Comparison of ENCODE assay signal across 13 cellular contexts in the genomic region with DNA sequence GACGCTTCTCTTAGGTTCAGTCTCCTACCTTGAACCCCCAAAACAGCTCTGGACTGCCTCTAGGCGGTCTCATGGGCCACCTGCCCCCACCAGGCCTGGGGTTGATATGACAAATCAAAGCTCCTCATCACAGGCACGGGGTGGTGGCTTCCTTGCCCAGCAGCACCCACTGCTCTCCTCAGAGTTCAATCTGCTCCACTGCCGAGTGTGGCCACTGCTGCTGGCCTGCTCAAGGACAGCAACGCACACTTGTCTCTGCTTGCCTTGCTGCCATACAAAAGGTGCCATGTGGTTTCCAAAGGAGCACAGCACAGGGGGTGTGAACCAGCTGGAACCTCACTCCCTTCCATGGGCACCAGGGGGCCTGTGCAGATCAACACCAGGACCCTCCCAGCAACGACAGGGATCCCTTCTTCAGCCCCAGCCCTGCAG. TPM values are rescaled to one million over a fixed set of nuclear protein-coding genes. Genes with fewer than 3 reads are reported as not detected.
DNase-seq lines count a peak whose midpoint lies in the region; ATAC-seq, FAIRE-seq and TF ChIP-seq lines count a peak whose summit lies in the region.
"Had no signal": no experiment of that assay in that cellular context is flagged by ENCODE, and none has a peak within 500 bp of the region (broad histone marks: within the 10 kb centered on the region; RNA-seq: fewer than 3 reads in every experiment).

No MANE protein-coding gene starts in this region.

- TF ChIP-seq RAD21 in HCT116 (IDR thresholded peaks at IDR 0.05; ENCODE audit: low read depth) = no peak

- peaks cover 0 to 4% (median 0%) of the 10 kb centered on the region in 3 donors for H3K36me3 Mint-ChIP-seq in naive thymus-derived CD8-positive, alpha-beta T cell

- no peak overlapping the region for H3K9ac ChIP-seq in HCT116 (ENCODE audit: low read length)

- DNase-seq in AG04449 (ENCODE audit: low read depth, low spot score) = no peak
- no peak for DNase-seq in HCT116 (ENCODE audit: low read depth, low spot score)
- peak; percentile 46 for DNase-seq in bronchial epithelial cell (ENCODE audit: low read depth)
- DNase-seq in naive thymus-derived CD8-positive, alpha-beta T cell = no peak
- no peak for DNase-seq in NCI-H1417 (lab: John Stamatoyannopoulos, UW)
- DNase-seq in posterior vena cava (ENCODE audit: low spot score) = no peak
- DNase-seq in left lobe of liver (ENCODE audit: low spot score) = no peak
- no peak for DNase-seq in mesenteric fat pad (ENCODE audit: low spot score)
- DNase-seq: DMS79 had no signal

- RAD21 ChIA-PET in HCT116 (lab: Charles Lee; ENCODE audit: low non-redundant PET in 1 of 2, low total read pairs in 2 of 2, uncharacterized antibody in 2 of 2, unreplicated experiment in 2 of 2) = no interaction called here

- peaks cover 7% of the 10 kb centered on the region; the same call in 1 of the 2 replicates for H3K27me3 ChIP-seq in HCT116 (ENCODE audit: insufficient read depth, low read length)
- H3K27me3 ChIP-seq in bronchial epithelial cell (ENCODE audit: control insufficient read depth, insufficient read depth, low read length) = no peaks in the 10 kb centered on the region

- BruUV-seq in HCT116 (replicated peaks; lab: Mats Ljungman, UMichigan) = no TSS peak

- CTCF ChIA-PET in AG04449 (lab: Yijun Ruan, JAX) = interaction anchor here (0.9 to 14.3 kb wide), 11 partner anchors 9 to 53 kb away, joined by 3 to 117 read pairs (median 5); a partner anchor contains a TSS
- CTCF ChIA-PET in HCT116 (lab: Charles Lee) = interaction anchor here (0.8 to 2.0 kb wide), 7 partner anchors 8 to 53 kb away, joined by 3 to 7 read pairs (median 5); no protein-coding TSS in a partner anchor

- H4K20me1 ChIP-seq in HCT116 (ENCODE audit: insufficient read depth) = no peaks in the 10 kb centered on the region

- no peak overlapping the region for H3K4me3 ChIP-seq in AG04449 (ENCODE audit: low read depth, low read length)
- no peak overlapping the region for H3K4me3 ChIP-seq in HCT116 (replicated peaks in 1 of 2; ENCODE audit: low read depth in 1 of 2, low read length in 2 of 2)
- H3K4me3 ChIP-seq in bronchial epithelial cell (ENCODE audit: low read depth, low read length) = no peak overlapping the region

- ATAC-seq in HCT116 (peak; percentile 65), left lobe of liver (no peak)
- peak; percentile 34 to 37 for ATAC-seq in naive thymus-derived CD8-positive, alpha-beta T cell

- H3K9me3 Mint-ChIP-seq in naive thymus-derived CD8-positive, alpha-beta T cell = no peaks in the 10 kb centered on the region
- H3K9me3 Mint-ChIP-seq: activated T-helper 2 cell treated with anti-CD3 and anti-CD28 coated beads, Interferon-gamma antibody, Interleukin-2, Interleukin-4, amounts not matched to agents 10 μg/mL and 5 μg/mL and 100 μg/mL, durations not matched to agents 14 hours and 24 hours and 36 hours had no signal

- no peak for TF ChIP-seq POLR2A in HCT116 (IDR thresholded peaks at IDR 0.05; ENCODE audit: borderline replicate concordance, extremely low read depth, insufficient read depth, insufficient read length)

- H3K4me3 Mint-ChIP-seq in naive thymus-derived CD8-positive, alpha-beta T cell = no peak overlapping the region

- H3K4me1 ChIP-seq in HCT116 (ENCODE audit: control insufficient read depth in 1 of 2, insufficient read depth in 2 of 2, low read length in 2 of 2) = peaks cover 0 to 2% of the 10 kb centered on the region in 2 experiments; a peak in 2 of 4 replicates

- no peaks in the 10 kb centered on the region for H3K9me2 ChIP-seq in HCT116 (ENCODE audit: insufficient read depth)

- H3K79me2 ChIP-seq in HCT116 (ENCODE audit: insufficient read depth, low read length) = no peaks in the 10 kb centered on the region

- H3K9me3 ChIP-seq in HCT116 (ENCODE audit: control insufficient read depth in 1 of 2, insufficient read depth in 1 of 2, low read depth in 1 of 2, low read length in 2 of 2) = no peaks in the 10 kb centered on the region
- H3K9me3 ChIP-seq: neutrophil had no signal

- no peak for FAIRE-seq in bronchial epithelial cell (lab: Jason Lieb, UNC)

- H3K36me3 ChIP-seq in HCT116 (ENCODE audit: control insufficient read depth in 1 of 2, insufficient read depth in 2 of 2, low read length in 2 of 2) = no peaks in the 10 kb centered on the region
- H3K36me3 ChIP-seq in bronchial epithelial cell (ENCODE audit: control insufficient read depth, insufficient read depth, low read length) = no peaks in the 10 kb centered on the region
- H3K36me3 ChIP-seq: neutrophil had no signal

- H3K27ac ChIP-seq in HCT116 (ENCODE audit: low read depth, low read length) = no peak overlapping the region
- H3K27ac ChIP-seq: epithelial cell of prostate, neutrophil had no signal

- TF ChIP-seq CTCF in AG04449 (IDR thresholded peaks at IDR 0.05; ENCODE audit: insufficient read depth, low read length, missing control alignments) (peak; percentile 31), HCT116 (IDR thresholded peaks at IDR 0.05 in 2 of 3, conservative IDR thresholded peaks at IDR 0.05 in 1 of 3; ENCODE audit: borderline replicate concordance in 1 of 3, insufficient read depth in 1 of 3, low read depth in 2 of 3, low read length in 2 of 3) (no peak), bronchial epithelial cell (IDR thresholded peaks at IDR 0.05; ENCODE audit: insufficient read depth, low read length, severe bottlenecking) (peak; percentile 41)

- H3K4me1 Mint-ChIP-seq in naive thymus-derived CD8-positive, alpha-beta T cell = peaks cover 10 to 14% (median 12%) of the 10 kb centered on the region in 4 donors

- H3K27me3 Mint-ChIP-seq in naive thymus-derived CD8-positive, alpha-beta T cell = peaks cover 7 to 14% (median 9%) of the 10 kb centered on the region in 5 donors

- intact Hi-C loops in HCT116 (cut with micrococcal nuclease) = loop anchor here (1.0 kb wide), 1 partner anchor 32 kb away; no protein-coding TSS in a partner anchor
- intact Hi-C loops in posterior vena cava (cut with DNase I) = loop anchor here (5.0 to 10.0 kb wide), 2 partner anchors 34 to 52 kb away; no protein-coding TSS in a partner anchor

- H2AFZ ChIP-seq in HCT116 (ENCODE audit: low read depth, low read length, poor library complexity, severe bottlenecking) = no peak overlapping the region

- peak overlapping the region in 3 of 10 donors; percentile 22 to 86 (median 22) for H3K27ac Mint-ChIP-seq in naive thymus-derived CD8-positive, alpha-beta T cell
- H3K27ac Mint-ChIP-seq: activated T-helper 2 cell treated with anti-CD3 and anti-CD28 coated beads, Interferon-gamma antibody, Interleukin-2, Interleukin-4, amounts not matched to agents 10 μg/mL and 5 μg/mL and 100 μg/mL, durations not matched to agents 14 hours and 24 hours and 36 hours had no signal

- no peak overlapping the region for H3K4me2 ChIP-seq in HCT116 (ENCODE audit: low read length)

- POLR2A ChIA-PET in AG04449 (lab: Yijun Ruan, JAX) = interaction anchor here (0.8 kb wide), 1 partner anchor 263 kb away, joined by 3 read pairs; no protein-coding TSS in a partner anchor
- POLR2A ChIA-PET in HCT116 (lab: Charles Lee) = interaction anchor here (1.7 kb wide), 1 partner anchor 9 kb away, joined by 3 read pairs; no protein-coding TSS in a partner anchor
- POLR2A ChIA-PET in naive thymus-derived CD8-positive, alpha-beta T cell (lab: Charles Lee) = interaction anchor here (0.9 kb wide), 1 partner anchor 8 kb away, joined by 3 read pairs; no protein-coding TSS in a partner anchor

TF ChIP-seq in HCT116, 20 proteins besides CTCF, POLR2A, EP300 and RAD21 (continues in another document):
- TF ChIP-seq SRF (IDR thresholded peaks at IDR 0.05; ENCODE audit: low read depth) (no peak), FOSL1 (IDR thresholded peaks at IDR 0.05; ENCODE audit: low read depth) (no peak), EGR1 (IDR thresholded peaks at IDR 0.05; ENCODE audit: low read depth) (no peak), CEBPB (IDR thresholded peaks at IDR 0.05; ENCODE audit: low read depth) (no peak), ZNF274 (IDR thresholded peaks at IDR 0.05; ENCODE audit: low read depth, low read length) (no peak), CBX3 (IDR thresholded peaks at IDR 0.05; ENCODE audit: low read depth) (no peak), ZFX (IDR thresholded peaks at IDR 0.05) (no peak)
- TF ChIP-seq, protein P1, sequence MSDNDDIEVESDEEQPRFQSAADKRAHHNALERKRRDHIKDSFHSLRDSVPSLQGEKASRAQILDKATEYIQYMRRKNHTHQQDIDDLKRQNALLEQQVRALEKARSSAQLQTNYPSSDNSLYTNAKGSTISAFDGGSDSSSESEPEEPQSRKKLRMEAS (IDR thresholded peaks at IDR 0.05) = no peak

RNA-seq across cellular contexts. Expression of a gene that starts 10.2 kb away (rescaled TPM):
- total RNA-seq in HCT116 (2021; ENCODE audit: unreplicated experiment) (not detected), bronchial epithelial cell (not detected in 2 replicates), posterior vena cava (under 1 TPM; 0.37 to 0.57 TPM), left lobe of liver (not detected), mesenteric fat pad (not detected)
- not detected in 2 replicates for polyA plus RNA-seq in HCT116 (2012)
- not detected for total RNA-seq in naive thymus-derived CD8-positive, alpha-beta T cell
- polyA plus RNA-seq in naive thymus-derived CD8-positive, alpha-beta T cell = not detected
- total RNA-seq: activated T-helper 2 cell treated with anti-CD3 and anti-CD28 coated beads, Interferon-gamma antibody, Interleukin-2, Interleukin-4, amounts not matched to agents 10 μg/mL and 5 μg/mL and 100 μg/mL, durations not matched to agents 14 hours and 24 hours and 36 hours; T-helper 1 cell treated with Interleukin-12 subunit alpha and Interleukin-12 subunit beta and Interleukin-4 antibody, amounts not matched to agents 30 ng/mL and 1 ng/mL, for 36 hours had no signal

RNA-seq across cellular contexts. Expression of a gene that starts 18.9 kb away (rescaled TPM):
- total RNA-seq in HCT116 (2021; ENCODE audit: unreplicated experiment) (0.25 TPM), bronchial epithelial cell (not detected in 2 replicates), posterior vena cava (10 to 100 TPM; 82.4 to 93.9 TPM), left lobe of liver (0.15 TPM), mesenteric fat pad (4.7 TPM)
- polyA plus RNA-seq in HCT116 (2012) = not detected in 2 replicates
- total RNA-seq in naive thymus-derived CD8-positive, alpha-beta T cell = not detected
- polyA plus RNA-seq in naive thymus-derived CD8-positive, alpha-beta T cell = not detected
- total RNA-seq: activated T-helper 2 cell treated with anti-CD3 and anti-CD28 coated beads, Interferon-gamma antibody, Interleukin-2, Interleukin-4, amounts not matched to agents 10 μg/mL and 5 μg/mL and 100 μg/mL, durations not matched to agents 14 hours and 24 hours and 36 hours; T-helper 1 cell treated with Interleukin-12 subunit alpha and Interleukin-12 subunit beta and Interleukin-4 antibody, amounts not matched to agents 30 ng/mL and 1 ng/mL, for 36 hours had no signal

RNA-seq across cellular contexts. Expression of a gene that starts 28.3 kb away (rescaled TPM):
- 4.0 TPM for total RNA-seq in HCT116 (2021; ENCODE audit: unreplicated experiment)
- polyA plus RNA-seq in HCT116 (2012) = 1.4 and 1.7 TPM in 2 replicates
- total RNA-seq in bronchial epithelial cell = 1.3 and 2.0 TPM in 2 replicates
- total RNA-seq in naive thymus-derived CD8-positive, alpha-beta T cell = 10 to 100 TPM; 14.2 to 16.6 TPM
- under 1 TPM in 1 of 3 donors, not detected in 2; 0.20 TPM for polyA plus RNA-seq in naive thymus-derived CD8-positive, alpha-beta T cell
- 1 to 10 TPM; 3.6 to 3.7 TPM for total RNA-seq in posterior vena cava
- 5.5 TPM for total RNA-seq in left lobe of liver
- 3.9 TPM for total RNA-seq in mesenteric fat pad

RNA-seq across cellular contexts. Expression of a gene that starts 41.5 kb away (rescaled TPM):
- not detected for total RNA-seq in HCT116 (2021; ENCODE audit: unreplicated experiment)
- not detected in 2 replicates for polyA plus RNA-seq in HCT116 (2012)
- total RNA-seq in bronchial epithelial cell = not detected in 2 replicates
- not detected for total RNA-seq in naive thymus-derived CD8-positive, alpha-beta T cell
- not detected for polyA plus RNA-seq in naive thymus-derived CD8-positive, alpha-beta T cell
- total RNA-seq in posterior vena cava = not detected
- total RNA-seq in left lobe of liver = 0.75 TPM
- total RNA-seq in mesenteric fat pad = not detected
- total RNA-seq: activated T-helper 2 cell treated with anti-CD3 and anti-CD28 coated beads, Interferon-gamma antibody, Interleukin-2, Interleukin-4, amounts not matched to agents 10 μg/mL and 5 μg/mL and 100 μg/mL, durations not matched to agents 14 hours and 24 hours and 36 hours; T-helper 1 cell treated with Interleukin-12 subunit alpha and Interleukin-12 subunit beta and Interleukin-4 antibody, amounts not matched to agents 30 ng/mL and 1 ng/mL, for 36 hours had no signal

RNA-seq across cellular contexts. Expression of a gene that starts 46.9 kb away (rescaled TPM):
- 31.6 TPM for total RNA-seq in HCT116 (2021; ENCODE audit: unreplicated experiment)
- 12.1 and 15.5 TPM in 2 replicates for polyA plus RNA-seq in HCT116 (2012)
- 10.0 and 10.3 TPM in 2 replicates for total RNA-seq in bronchial epithelial cell
- total RNA-seq in naive thymus-derived CD8-positive, alpha-beta T cell = 10 to 100 TPM; 37.0 to 44.1 TPM
- 10 to 100 TPM; 13.1 to 19.4 (median 15.8) TPM for polyA plus RNA-seq in naive thymus-derived CD8-positive, alpha-beta T cell
- total RNA-seq in posterior vena cava = 10 to 100 TPM; 17.6 to 19.6 TPM
- total RNA-seq in left lobe of liver = 9.7 TPM
- 22.9 TPM for total RNA-seq in mesenteric fat pad

Comparison
In these comparisons a context has a peak if more than half of its experiments do, and no peak if none do; other contexts are left out.
1. CTCF ChIP-seq: peak in AG04449 (single experiment) and bronchial epithelial cell (single experiment); none in HCT116 (0 of 3).
2. RNA of a gene that starts 18.9 kb away (total RNA-seq): 82.4 to 93.9 TPM in posterior vena cava; 4.7 TPM in mesenteric fat pad (single experiment), 0.25 TPM in HCT116 (single experiment), 0.15 TPM in left lobe of liver (single experiment), not detected in naive thymus-derived CD8-positive, alpha-beta T cell and not detected in bronchial epithelial cell; every median in the first group is over 10 times any median in the second.